Comparison of ENCODE assay signal across 8 cellular contexts in the genomic region with DNA sequence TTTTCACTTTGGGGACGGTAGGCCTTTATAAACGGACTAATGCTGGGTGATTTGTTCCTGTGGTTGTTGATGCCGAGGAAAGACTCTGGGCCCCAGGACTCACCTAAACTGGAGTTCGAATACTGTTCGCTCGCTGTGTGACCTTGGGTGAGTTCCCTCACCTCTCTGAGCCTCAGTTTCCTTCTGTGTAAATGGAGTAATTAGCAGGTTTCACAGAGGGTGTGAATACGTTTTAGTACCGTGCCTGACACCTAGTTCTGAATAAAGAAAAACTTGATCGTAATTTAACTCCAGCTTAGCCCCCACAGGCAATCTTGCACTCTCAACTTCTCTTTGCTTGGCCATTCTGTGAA. TPM values are rescaled to one million over a fixed set of nuclear protein-coding genes. Genes with fewer than 3 reads are reported as not detected.
DNase-seq lines count a peak whose midpoint lies in the region; ATAC-seq and TF ChIP-seq lines count a peak whose summit lies in the region.

No MANE protein-coding gene starts in this region.

- intact Hi-C loops in gastrocnemius medialis (cut with DNase I; ENCODE audit: low total_unique reads) = loop anchor here (2.0 kb wide), 1 partner anchor 45 kb away; no protein-coding TSS in a partner anchor

- in situ Hi-C loops in gastrocnemius medialis (cut with MboI; ENCODE audit: low sequenced_read_pairs in 4 of 4) = loop anchor here in 2 of 4 donors (5.0 to 10.0 kb wide), 2 partner anchors 46 to 53 kb away; no protein-coding TSS in a partner anchor

- ATAC-seq in GM21390 (IDR thresholded peaks at IDR 0.05; ENCODE audit: unreplicated experiment) (peak; percentile 8), foreskin keratinocyte (peak; percentile 2), gastrocnemius medialis (peak in 1 of 2 donors; percentile 10), HG02870 (IDR thresholded peaks at IDR 0.05; ENCODE audit: unreplicated experiment) (no peak)

- H3K27me3 ChIP-seq in WERI-Rb-1 (ENCODE audit: insufficient read depth, low read depth, severe bottlenecking) (no peaks in the 10 kb centered on the region), foreskin keratinocyte (no peaks in the 10 kb centered on the region), gastrocnemius medialis (no peaks in the 10 kb centered on the region)

- peaks cover 4% of the 10 kb centered on the region for H3K36me3 ChIP-seq in WERI-Rb-1
- H3K36me3 ChIP-seq in gastrocnemius medialis = peaks cover 0 to 9% of the 10 kb centered on the region in 2 donors

- H3K9me3 ChIP-seq in WERI-Rb-1 (ENCODE audit: severe bottlenecking) = no peaks in the 10 kb centered on the region
- no peaks in the 10 kb centered on the region for H3K9me3 ChIP-seq in gastrocnemius medialis

- H3K4me3 ChIP-seq in WERI-Rb-1 (ENCODE audit: low read depth, low read length) (peak overlapping the region; percentile 98), gastrocnemius medialis (peak overlapping the region; percentile 70 to 96 (median 87))

- peak overlapping the region; percentile 98 for H3K27ac ChIP-seq in WERI-Rb-1
- H3K27ac ChIP-seq in foreskin keratinocyte = no peak overlapping the region
- H3K27ac ChIP-seq in gastrocnemius medialis = peak overlapping the region; percentile 97 to 99 (median 98)

- no peak for TF ChIP-seq CTCF in WERI-Rb-1 (IDR thresholded peaks at IDR 0.05; ENCODE audit: low read depth, low read length)
- TF ChIP-seq CTCF in foreskin keratinocyte (conservative IDR thresholded peaks at IDR 0.05) = no peak
- TF ChIP-seq CTCF in gastrocnemius medialis (IDR thresholded peaks at IDR 0.05 in 4 of 5, conservative IDR thresholded peaks at IDR 0.05 in 1 of 5) = no peak

- TF ChIP-seq POLR2A in gastrocnemius medialis (IDR thresholded peaks at IDR 0.05) = no peak

- H3K4me1 ChIP-seq in foreskin keratinocyte (peaks cover 3% of the 10 kb centered on the region), gastrocnemius medialis (peaks cover 26 to 33% of the 10 kb centered on the region in 2 donors)

- no peak for DNase-seq in WERI-Rb-1
- DNase-seq in foreskin keratinocyte = no peak
- DNase-seq in gastrocnemius medialis = no peak
- no peak for DNase-seq in COLO668 (lab: John Stamatoyannopoulos, UW; ENCODE audit: unreplicated experiment)
- DNase-seq in NCI-H1105 treated with DMSO at 0.1 percent for 48 hours (lab: John Stamatoyannopoulos, UW) = no peak
- no peak for DNase-seq in inferior parietal cortex (ENCODE audit: extremely low spot score)

RNA-seq across cellular contexts. Expression of a gene that starts 0.5 kb away (rescaled TPM):
- total RNA-seq in foreskin keratinocyte = 27.5 and 31.3 TPM in 2 replicates
- 10.5 and 15.5 TPM in 2 replicates for polyA plus RNA-seq in foreskin keratinocyte
- 10 to 100 TPM; 44.8 to 58.2 (median 55.9) TPM for total RNA-seq in gastrocnemius medialis

RNA-seq across cellular contexts. Expression of a gene that starts 0.8 kb away (rescaled TPM):
- total RNA-seq in foreskin keratinocyte (37.1 and 39.2 TPM in 2 replicates), gastrocnemius medialis (10 to 100 TPM in 3 of 4 donors, 1 to 10 TPM in 1; 7.5 to 14.8 (median 10.6) TPM)
- 19.8 and 22.4 TPM in 2 replicates for polyA plus RNA-seq in foreskin keratinocyte
